19 cellular contexts compared by ENCODE assay signal in genomic region chr3:128551464-128551863, GRCh38. TPM values are rescaled to one million over a fixed set of nuclear protein-coding genes. Genes with fewer than 3 reads are reported as not detected.
"Had no signal": no experiment of that assay in that cellular context is flagged by ENCODE, and none has a peak within 500 bp of the region (broad histone marks: within the 10 kb centered on the region; RNA-seq: fewer than 3 reads in every experiment).

No MANE protein-coding gene starts in this region.

- H3K4me1 ChIP-seq: prostate gland had no signal

- H3K4me3 ChIP-seq: hepatocyte, prostate gland, tibial artery had no signal

- H3K9me3 Mint-ChIP-seq: activated B cell treated with CpG ODN at 0.5 μM for 24 hours; activated naive CD4-positive, alpha-beta T cell treated with anti-CD3 and anti-CD28 coated beads, Interleukin-2, amount 10 ng/mL, durations not matched to agents 7 days and 5 days; effector memory CD8-positive, alpha-beta T cell; stimulated activated naive CD8-positive, alpha-beta T cell treated with anti-CD3 and anti-CD28 coated beads, Interleukin-15, Interleukin-2, amounts not matched to agents 100 ng/mL and 50 ng/mL, for 24 hours; T-helper 1 cell treated with Interleukin-12 subunit alpha and Interleukin-12 subunit beta and Interleukin-4 antibody, amounts not matched to agents 30 μg/mL and 1 μg/mL, for 36 hours had no signal

- H3K4me1 Mint-ChIP-seq: immature natural killer cell had no signal

- H3K9me3 ChIP-seq: prostate gland, tibial artery had no signal

- H3K27ac Mint-ChIP-seq: activated B cell treated with CpG ODN at 0.5 μM for 24 hours; activated CD4-positive, alpha-beta T cell treated with anti-CD3 and anti-CD28 coated beads for 36 hours; activated naive CD4-positive, alpha-beta T cell treated with anti-CD3 and anti-CD28 coated beads, Interleukin-2, amount 10 ng/mL, durations not matched to agents 7 days and 5 days; immature natural killer cell; stimulated activated naive CD8-positive, alpha-beta T cell treated with anti-CD3 and anti-CD28 coated beads, Interleukin-15, Interleukin-2, amounts not matched to agents 100 ng/mL and 50 ng/mL, for 24 hours; T-helper 1 cell treated with Interleukin-12 subunit alpha and Interleukin-12 subunit beta and Interleukin-4 antibody, amounts not matched to agents 30 μg/mL and 1 μg/mL, for 36 hours had no signal

- DNase-seq: activated B cell treated with CpG ODN at 0.5 μM for 24 hours; activated CD4-positive, alpha-beta T cell treated with anti-CD3 and anti-CD28 coated beads for 36 hours; activated CD4-positive, alpha-beta T cell treated with anti-CD3 and anti-CD28 coated beads, Interleukin-2, amount 50 U/mL, for 4 hours; activated effector memory CD4-positive, alpha-beta T cell treated with anti-CD3 and anti-CD28 coated beads, Interleukin-2, amount 50 U/mL, for 16 hours; activated naive CD4-positive, alpha-beta T cell treated with anti-CD3 and anti-CD28 coated beads, Interleukin-2, amount 10 ng/mL, durations not matched to agents 7 days and 5 days; activated T-cell treated with anti-CD3 and anti-CD28 coated beads for 4 hours; amygdala; effector memory CD8-positive, alpha-beta T cell; glutamatergic neuron; immature natural killer cell; occipital lobe; stimulated activated CD4-positive, alpha-beta T cell treated with anti-CD3 and anti-CD28 coated beads, Interleukin-12 subunit alpha, Interleukin-12 subunit beta, amount 100 ng/mL, for 4 hours; stimulated activated CD4-positive, alpha-beta T cell treated with anti-CD3 and anti-CD28 coated beads, Interleukin-4, amount 100 ng/mL, for 4 hours; T1000; tibial artery had no signal

- H3K4me3 Mint-ChIP-seq: activated B cell treated with CpG ODN at 0.5 μM for 24 hours; activated CD4-positive, alpha-beta T cell treated with anti-CD3 and anti-CD28 coated beads for 36 hours; activated naive CD4-positive, alpha-beta T cell treated with anti-CD3 and anti-CD28 coated beads, Interleukin-2, amount 10 ng/mL, durations not matched to agents 7 days and 5 days; effector memory CD8-positive, alpha-beta T cell; immature natural killer cell; stimulated activated naive CD8-positive, alpha-beta T cell treated with anti-CD3 and anti-CD28 coated beads, Interleukin-15, Interleukin-2, amounts not matched to agents 100 ng/mL and 50 ng/mL, for 24 hours; T-helper 1 cell treated with Interleukin-12 subunit alpha and Interleukin-12 subunit beta and Interleukin-4 antibody, amounts not matched to agents 30 μg/mL and 1 μg/mL, for 36 hours had no signal

- H3K27ac ChIP-seq: hepatocyte, prostate gland, tibial artery had no signal

- H3K36me3 Mint-ChIP-seq: activated naive CD4-positive, alpha-beta T cell treated with anti-CD3 and anti-CD28 coated beads, Interleukin-2, amount 10 ng/mL, durations not matched to agents 7 days and 5 days had no signal

- H3K36me3 ChIP-seq: prostate gland, tibial artery had no signal

RNA-seq across cellular contexts. Expression of gene GATA2, which starts 58.5 kb away (rescaled TPM):
- total RNA-seq: activated B cell treated with CpG ODN at 0.5 μM for 24 hours had no signal
